ENCODE assay signal across 10 cellular contexts in the genomic region with DNA sequence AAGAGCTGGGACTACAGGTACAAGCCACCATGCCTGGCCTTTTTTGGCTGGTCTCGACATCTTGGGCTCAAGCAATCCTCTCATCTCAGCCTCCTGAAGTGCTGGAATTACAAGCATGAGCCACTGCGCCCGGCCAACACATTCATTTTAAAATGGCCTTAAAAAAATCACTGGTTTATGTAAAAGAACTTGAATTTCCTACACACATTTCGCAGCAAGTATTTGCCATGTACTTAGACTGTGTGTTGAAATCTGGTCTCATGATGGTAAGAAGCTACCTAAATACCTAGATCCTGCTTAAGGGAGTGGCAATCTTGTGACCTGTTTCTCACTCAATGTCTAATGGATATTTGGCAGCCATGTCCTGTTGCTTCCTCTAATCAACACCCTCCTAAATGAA. TPM values are rescaled to one million over a fixed set of nuclear protein-coding genes. Genes with fewer than 3 reads are reported as not detected.
DNase-seq lines count a peak whose midpoint lies in the region; ATAC-seq and TF ChIP-seq lines count a peak whose summit lies in the region.
"Had no signal": no experiment of that assay in that cellular context is flagged by ENCODE, and none has a peak within 500 bp of the region (broad histone marks: within the 10 kb centered on the region; RNA-seq: fewer than 3 reads in every experiment).

No MANE protein-coding gene starts in this region.

- H3K9me3 ChIP-seq in body of pancreas = no peaks in the 10 kb centered on the region
- H3K9me3 ChIP-seq in right lobe of liver = no peaks in the 10 kb centered on the region
- no peaks in the 10 kb centered on the region for H3K9me3 ChIP-seq in tibial artery

- no peaks in the 10 kb centered on the region for H3K27me3 Mint-ChIP-seq in activated T-cell treated with anti-CD3 and anti-CD28 coated beads, Interleukin-2, amount 50 U/mL, for 72 hours (ENCODE audit: low read depth)

- H3K4me3 Mint-ChIP-seq in activated T-cell treated with anti-CD3 and anti-CD28 coated beads, Interleukin-2, amount 50 U/mL, for 72 hours = peak overlapping the region; percentile 3 to 59

- H3K27ac Mint-ChIP-seq in activated T-cell treated with anti-CD3 and anti-CD28 coated beads, Interleukin-2, amount 50 U/mL, for 72 hours = peak overlapping the region; percentile 69

- no peak for DNase-seq in activated T-cell treated with anti-CD3 and anti-CD28 coated beads, Interleukin-2, amount 50 U/mL, for 72 hours
- no peak for DNase-seq in activated T-cell treated with anti-CD3 and anti-CD28 coated beads, Interleukin-2, amount 50 U/mL, for 48 hours
- no peak for DNase-seq in body of pancreas
- DNase-seq in right lobe of liver = no peak
- peak in 1 of 2 donors; percentile 55 for DNase-seq in tibial artery
- no peak for DNase-seq in activated CD8-positive, alpha-beta memory T cell treated with anti-CD3 and anti-CD28 coated beads, Interleukin-2, amount 50 U/mL, for 4 hours
- DNase-seq in cerebellum (ENCODE audit: low spot score) = no peak
- DNase-seq: KBM-7, NCI-H187 had no signal

- ATAC-seq in activated T-cell treated with anti-CD3 and anti-CD28 coated beads, Interleukin-2, amount 50 U/mL, for 72 hours (replicated peaks in 1 of 2) = no peak
- ATAC-seq in body of pancreas (no peak), right lobe of liver (no peak), HG03196 (IDR thresholded peaks at IDR 0.05; ENCODE audit: unreplicated experiment) (no peak)

- no peaks in the 10 kb centered on the region for H3K9me3 Mint-ChIP-seq in activated T-cell treated with anti-CD3 and anti-CD28 coated beads, Interleukin-2, amount 50 U/mL, for 72 hours

- intact Hi-C loops in body of pancreas (cut with DNase I) (no loop called here), right lobe of liver (cut with DNase I) (no loop called here), tibial artery (cut with DNase I; ENCODE audit: low total_unique reads) (no loop called here)

- TF ChIP-seq POLR2A in body of pancreas (IDR thresholded peaks at IDR 0.05) = no peak
- no peak for TF ChIP-seq POLR2A in right lobe of liver (IDR thresholded peaks at IDR 0.05)

- H3K4me3 ChIP-seq in body of pancreas (no peak overlapping the region), right lobe of liver (no peak overlapping the region), tibial artery (no peak overlapping the region)

- no peaks in the 10 kb centered on the region for H3K36me3 ChIP-seq in body of pancreas (replicated peaks in 1 of 2; ENCODE audit: insufficient read depth in 1 of 2, low read depth in 2 of 2)
- peaks cover 0 to 8% (median 0%) of the 10 kb centered on the region in 4 donors for H3K36me3 ChIP-seq in right lobe of liver
- H3K36me3 ChIP-seq in tibial artery = peaks cover 16 to 43% (median 21%) of the 10 kb centered on the region in 3 donors

- no peaks in the 10 kb centered on the region for H3K27me3 ChIP-seq in body of pancreas
- H3K27me3 ChIP-seq in right lobe of liver = no peaks in the 10 kb centered on the region
- H3K27me3 ChIP-seq in tibial artery = no peaks in the 10 kb centered on the region

- WGBS in body of pancreas, 2 donors = 93 to 98% methylated on average over 4 of the region's 4 CpGs
- 92% methylated on average over 4 of the region's 4 CpGs for WGBS in right lobe of liver (ENCODE audit: insufficient coverage, low coverage, low lambda C conversion rate, missing lambda C conversion rate)

- H3K36me3 Mint-ChIP-seq in activated T-cell treated with anti-CD3 and anti-CD28 coated beads, Interleukin-2, amount 50 U/mL, for 72 hours (ENCODE audit: insufficient read depth in 2 of 2) = peaks cover 0 to 12% of the 10 kb centered on the region in 2 donors

- TF ChIP-seq CTCF in body of pancreas (IDR thresholded peaks at IDR 0.05) (no peak), right lobe of liver (IDR thresholded peaks at IDR 0.05) (no peak), tibial artery (IDR thresholded peaks at IDR 0.05) (no peak)

- peaks cover 30% of the 10 kb centered on the region for H3K4me1 ChIP-seq in body of pancreas
- peaks cover 0 to 20% (median 8%) of the 10 kb centered on the region in 4 donors for H3K4me1 ChIP-seq in right lobe of liver
- peaks cover 0 to 30% (median 14%) of the 10 kb centered on the region in 4 donors for H3K4me1 ChIP-seq in tibial artery

- H3K4me1 Mint-ChIP-seq in activated T-cell treated with anti-CD3 and anti-CD28 coated beads, Interleukin-2, amount 50 U/mL, for 72 hours (ENCODE audit: low read depth) = peaks cover 51% of the 10 kb centered on the region

- peak overlapping the region; percentile 25 to 88 (median 78) for H3K27ac ChIP-seq in body of pancreas
- H3K27ac ChIP-seq in right lobe of liver = peak overlapping the region in 2 of 3 donors; percentile 8 to 41
- peak overlapping the region; percentile 19 to 66 for H3K27ac ChIP-seq in tibial artery

RNA-seq across cellular contexts. Expression of a gene that starts 8.5 kb away (rescaled TPM):
- total RNA-seq in activated T-cell treated with anti-CD3 and anti-CD28 coated beads, Interleukin-2, amount 50 U/mL, for 72 hours = 100 to 1,000 TPM; 163 to 204 TPM
- total RNA-seq in body of pancreas (10 to 100 TPM; 32.2 to 60.6 TPM), right lobe of liver (10 to 100 TPM; 14.8 to 46.2 (median 28.8) TPM), cerebellum (40.5 TPM)

RNA-seq across cellular contexts. Expression of a gene that starts 50.1 kb away (rescaled TPM):
- total RNA-seq in activated T-cell treated with anti-CD3 and anti-CD28 coated beads, Interleukin-2, amount 50 U/mL, for 72 hours = 100 to 1,000 TPM; 113 to 124 TPM
- total RNA-seq in body of pancreas = 10 to 100 TPM; 28.5 to 55.4 TPM
- 10 to 100 TPM; 12.7 to 27.8 (median 18.7) TPM for total RNA-seq in right lobe of liver
- total RNA-seq in cerebellum = 24.3 TPM

Comparison
In these comparisons a context has a peak if more than half of its experiments do, and no peak if none do; other contexts are left out.
1. H3K27ac ChIP-seq: peak in every context shown above with its lines; median percentile 78 in body of pancreas; 42 in tibial artery; 24 in right lobe of liver.